Comparison of ENCODE assay signal across 1 cellular context in the genomic region with DNA sequence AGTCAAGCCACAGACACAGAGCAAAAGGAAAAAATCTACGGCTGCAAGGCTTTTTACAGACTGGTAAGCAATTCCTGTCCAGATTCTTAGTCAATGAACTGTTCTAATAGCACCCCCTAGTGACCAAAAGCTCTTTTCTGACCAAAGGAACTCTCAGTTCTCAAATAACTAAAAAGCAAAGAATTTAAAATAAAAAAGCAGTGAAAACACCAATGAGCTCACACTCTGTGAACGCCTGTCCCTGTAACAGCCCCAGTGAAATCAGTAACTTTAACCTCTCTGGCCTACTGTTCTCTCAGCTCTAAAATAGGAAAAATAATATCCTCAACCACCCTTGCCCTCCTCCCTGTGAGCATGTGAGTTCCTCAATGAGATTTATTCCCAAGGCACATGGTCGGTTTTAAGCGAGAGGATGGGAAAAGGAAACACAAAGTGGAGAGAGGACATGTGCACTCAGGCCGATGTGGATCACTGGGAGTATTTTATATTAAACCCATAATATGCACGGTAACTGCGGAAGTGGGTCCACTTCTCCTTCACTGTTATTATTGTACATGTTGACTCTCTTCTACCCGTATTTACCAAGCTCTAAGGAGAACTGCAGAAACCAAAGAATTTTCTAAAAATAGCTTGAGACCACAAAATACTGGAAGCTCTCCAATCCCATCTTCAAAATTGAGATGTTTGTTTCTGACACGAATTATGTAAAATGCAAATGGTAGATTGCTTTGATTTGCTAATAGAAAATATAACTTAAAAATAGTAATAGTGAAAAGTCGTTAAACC.
TF ChIP-seq lines count a peak whose summit lies in the region.

No MANE protein-coding gene starts in this region.

TF ChIP-seq in H1, 55 proteins besides CTCF, POLR2A, EP300 and RAD21 (continued from another document):
- TF ChIP-seq, protein P1, sequence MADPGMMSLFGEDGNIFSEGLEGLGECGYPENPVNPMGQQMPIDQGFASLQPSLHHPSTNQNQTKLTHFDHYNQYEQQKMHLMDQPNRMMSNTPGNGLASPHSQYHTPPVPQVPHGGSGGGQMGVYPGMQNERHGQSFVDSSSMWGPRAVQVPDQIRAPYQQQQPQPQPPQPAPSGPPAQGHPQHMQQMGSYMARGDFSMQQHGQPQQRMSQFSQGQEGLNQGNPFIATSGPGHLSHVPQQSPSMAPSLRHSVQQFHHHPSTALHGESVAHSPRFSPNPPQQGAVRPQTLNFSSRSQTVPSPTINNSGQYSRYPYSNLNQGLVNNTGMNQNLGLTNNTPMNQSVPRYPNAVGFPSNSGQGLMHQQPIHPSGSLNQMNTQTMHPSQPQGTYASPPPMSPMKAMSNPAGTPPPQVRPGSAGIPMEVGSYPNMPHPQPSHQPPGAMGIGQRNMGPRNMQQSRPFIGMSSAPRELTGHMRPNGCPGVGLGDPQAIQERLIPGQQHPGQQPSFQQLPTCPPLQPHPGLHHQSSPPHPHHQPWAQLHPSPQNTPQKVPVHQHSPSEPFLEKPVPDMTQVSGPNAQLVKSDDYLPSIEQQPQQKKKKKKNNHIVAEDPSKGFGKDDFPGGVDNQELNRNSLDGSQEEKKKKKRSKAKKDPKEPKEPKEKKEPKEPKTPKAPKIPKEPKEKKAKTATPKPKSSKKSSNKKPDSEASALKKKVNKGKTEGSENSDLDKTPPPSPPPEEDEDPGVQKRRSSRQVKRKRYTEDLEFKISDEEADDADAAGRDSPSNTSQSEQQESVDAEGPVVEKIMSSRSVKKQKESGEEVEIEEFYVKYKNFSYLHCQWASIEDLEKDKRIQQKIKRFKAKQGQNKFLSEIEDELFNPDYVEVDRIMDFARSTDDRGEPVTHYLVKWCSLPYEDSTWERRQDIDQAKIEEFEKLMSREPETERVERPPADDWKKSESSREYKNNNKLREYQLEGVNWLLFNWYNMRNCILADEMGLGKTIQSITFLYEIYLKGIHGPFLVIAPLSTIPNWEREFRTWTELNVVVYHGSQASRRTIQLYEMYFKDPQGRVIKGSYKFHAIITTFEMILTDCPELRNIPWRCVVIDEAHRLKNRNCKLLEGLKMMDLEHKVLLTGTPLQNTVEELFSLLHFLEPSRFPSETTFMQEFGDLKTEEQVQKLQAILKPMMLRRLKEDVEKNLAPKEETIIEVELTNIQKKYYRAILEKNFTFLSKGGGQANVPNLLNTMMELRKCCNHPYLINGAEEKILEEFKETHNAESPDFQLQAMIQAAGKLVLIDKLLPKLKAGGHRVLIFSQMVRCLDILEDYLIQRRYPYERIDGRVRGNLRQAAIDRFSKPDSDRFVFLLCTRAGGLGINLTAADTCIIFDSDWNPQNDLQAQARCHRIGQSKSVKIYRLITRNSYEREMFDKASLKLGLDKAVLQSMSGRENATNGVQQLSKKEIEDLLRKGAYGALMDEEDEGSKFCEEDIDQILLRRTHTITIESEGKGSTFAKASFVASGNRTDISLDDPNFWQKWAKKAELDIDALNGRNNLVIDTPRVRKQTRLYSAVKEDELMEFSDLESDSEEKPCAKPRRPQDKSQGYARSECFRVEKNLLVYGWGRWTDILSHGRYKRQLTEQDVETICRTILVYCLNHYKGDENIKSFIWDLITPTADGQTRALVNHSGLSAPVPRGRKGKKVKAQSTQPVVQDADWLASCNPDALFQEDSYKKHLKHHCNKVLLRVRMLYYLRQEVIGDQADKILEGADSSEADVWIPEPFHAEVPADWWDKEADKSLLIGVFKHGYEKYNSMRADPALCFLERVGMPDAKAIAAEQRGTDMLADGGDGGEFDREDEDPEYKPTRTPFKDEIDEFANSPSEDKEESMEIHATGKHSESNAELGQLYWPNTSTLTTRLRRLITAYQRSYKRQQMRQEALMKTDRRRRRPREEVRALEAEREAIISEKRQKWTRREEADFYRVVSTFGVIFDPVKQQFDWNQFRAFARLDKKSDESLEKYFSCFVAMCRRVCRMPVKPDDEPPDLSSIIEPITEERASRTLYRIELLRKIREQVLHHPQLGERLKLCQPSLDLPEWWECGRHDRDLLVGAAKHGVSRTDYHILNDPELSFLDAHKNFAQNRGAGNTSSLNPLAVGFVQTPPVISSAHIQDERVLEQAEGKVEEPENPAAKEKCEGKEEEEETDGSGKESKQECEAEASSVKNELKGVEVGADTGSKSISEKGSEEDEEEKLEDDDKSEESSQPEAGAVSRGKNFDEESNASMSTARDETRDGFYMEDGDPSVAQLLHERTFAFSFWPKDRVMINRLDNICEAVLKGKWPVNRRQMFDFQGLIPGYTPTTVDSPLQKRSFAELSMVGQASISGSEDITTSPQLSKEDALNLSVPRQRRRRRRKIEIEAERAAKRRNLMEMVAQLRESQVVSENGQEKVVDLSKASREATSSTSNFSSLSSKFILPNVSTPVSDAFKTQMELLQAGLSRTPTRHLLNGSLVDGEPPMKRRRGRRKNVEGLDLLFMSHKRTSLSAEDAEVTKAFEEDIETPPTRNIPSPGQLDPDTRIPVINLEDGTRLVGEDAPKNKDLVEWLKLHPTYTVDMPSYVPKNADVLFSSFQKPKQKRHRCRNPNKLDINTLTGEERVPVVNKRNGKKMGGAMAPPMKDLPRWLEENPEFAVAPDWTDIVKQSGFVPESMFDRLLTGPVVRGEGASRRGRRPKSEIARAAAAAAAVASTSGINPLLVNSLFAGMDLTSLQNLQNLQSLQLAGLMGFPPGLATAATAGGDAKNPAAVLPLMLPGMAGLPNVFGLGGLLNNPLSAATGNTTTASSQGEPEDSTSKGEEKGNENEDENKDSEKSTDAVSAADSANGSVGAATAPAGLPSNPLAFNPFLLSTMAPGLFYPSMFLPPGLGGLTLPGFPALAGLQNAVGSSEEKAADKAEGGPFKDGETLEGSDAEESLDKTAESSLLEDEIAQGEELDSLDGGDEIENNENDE (IDR thresholded peaks at IDR 0.05; ENCODE audit: insufficient replicate concordance, low read length), result peak; percentile 12
